9 cellular contexts compared by ENCODE assay signal in the genomic region with DNA sequence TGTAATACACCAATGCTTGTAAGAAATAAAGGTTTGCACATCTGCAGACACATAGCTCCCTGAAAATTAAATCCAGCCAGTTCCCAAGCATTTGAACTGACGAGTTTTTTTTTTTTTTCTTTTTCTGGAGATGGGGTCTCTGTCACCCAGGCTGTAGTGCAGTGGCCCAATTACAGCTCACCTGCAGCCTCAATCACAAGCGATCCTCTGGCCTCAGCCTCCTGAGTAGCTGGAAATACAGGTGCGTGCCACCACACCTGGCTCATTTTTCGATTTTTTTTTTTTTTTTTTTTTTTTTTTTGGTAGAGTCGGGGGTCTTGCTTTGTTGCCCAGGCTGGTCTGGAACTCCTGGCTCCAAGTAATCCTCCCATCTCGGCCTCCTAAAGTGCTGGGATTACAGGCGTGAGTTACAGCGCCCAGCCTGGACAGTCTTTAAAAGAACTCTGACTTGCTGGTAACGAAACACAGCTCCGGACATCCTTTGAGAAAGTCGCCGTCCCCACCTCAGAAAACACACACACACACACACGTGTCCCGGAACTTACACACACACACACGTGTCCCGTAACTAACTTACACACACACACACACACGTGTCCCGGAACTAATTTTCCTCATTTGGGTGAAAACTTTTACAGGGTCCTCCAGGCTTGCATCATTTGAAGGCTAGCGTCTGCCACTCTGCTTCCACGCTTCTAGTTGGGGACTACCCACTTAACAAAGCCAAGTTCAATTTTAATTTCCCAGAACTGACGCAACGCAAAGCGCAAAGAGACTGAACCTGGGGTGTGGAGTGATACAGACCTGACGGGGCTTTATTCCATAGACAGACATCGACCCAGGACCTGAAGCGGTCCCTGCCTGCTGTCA. TPM values are rescaled to one million over a fixed set of nuclear protein-coding genes. Genes with fewer than 3 reads are reported as not detected.
DNase-seq lines count a peak whose midpoint lies in the region; ATAC-seq and TF ChIP-seq lines count a peak whose summit lies in the region.
"Had no signal": no experiment of that assay in that cellular context is flagged by ENCODE, and none has a peak within 500 bp of the region (broad histone marks: within the 10 kb centered on the region; RNA-seq: fewer than 3 reads in every experiment).

No MANE protein-coding gene starts in this region.

- in situ Hi-C loops in IMR-90 (cut with MboI; ENCODE audit: low sequenced_read_pairs): no loop called here

- peak overlapping the region; percentile 89 to 97 (median 96) for H3K4me3 Mint-ChIP-seq in naive thymus-derived CD8-positive, alpha-beta T cell

- peak overlapping the region; percentile 58 for H3K4ac ChIP-seq in IMR-90 (ENCODE audit: low read depth, low read length)

- H2AFZ ChIP-seq in IMR-90 (replicated peaks; ENCODE audit: low read length, poor library complexity): peak overlapping the region; percentile 99

- peak overlapping the region; percentile 44 for H4K91ac ChIP-seq in IMR-90 (ENCODE audit: insufficient read depth, low read depth, low read length)

- H3K4me1 Mint-ChIP-seq in naive thymus-derived CD8-positive, alpha-beta T cell: peaks cover 6 to 30% (median 18%) of the 10 kb centered on the region in 4 donors

- CTCF ChIA-PET in IMR-90 (lab: Yijun Ruan, JAX): interaction anchor here (0.6 to 0.7 kb wide), 2 partner anchors 11 to 1725 kb away, joined by 4 read pairs; no protein-coding TSS in a partner anchor

- peak overlapping the region; percentile 90 for H3K4me2 ChIP-seq in IMR-90 (ENCODE audit: low read depth, low read length)

- peaks cover 3% of the 10 kb centered on the region; the same call in 1 of the 2 replicates for H3K36me3 ChIP-seq in IMR-90 (ENCODE audit: control insufficient read depth, insufficient read depth, low read length)
- peaks cover 0 to 11% of the 10 kb centered on the region in 2 donors for H3K36me3 ChIP-seq in vagina

- peak overlapping the region; percentile 28 for H3K56ac ChIP-seq in IMR-90 (ENCODE audit: extremely low read depth, insufficient read depth, low read length)

- H3K9me3 Mint-ChIP-seq in naive thymus-derived CD8-positive, alpha-beta T cell: peaks cover 0 to 9% (median 0%) of the 10 kb centered on the region in 9 donors

- H3K27me3 ChIP-seq in IMR-90 (ENCODE audit: control insufficient read depth, insufficient read depth, low read length) (no peaks in the 10 kb centered on the region), vagina (no peaks in the 10 kb centered on the region)

- peak overlapping the region; percentile 92 for H2AK9ac ChIP-seq in IMR-90 (replicated peaks; ENCODE audit: low read depth, low read length, poor library complexity)

- H3K4me1 ChIP-seq in IMR-90 (ENCODE audit: control insufficient read depth, insufficient read depth, low read length): peaks cover 3% of the 10 kb centered on the region
- peaks cover 13% of the 10 kb centered on the region for H3K4me1 ChIP-seq in vagina

- H3K79me1 ChIP-seq in IMR-90 (ENCODE audit: low read depth in 1 of 2, low read length in 2 of 2): peaks cover 15 to 21% of the 10 kb centered on the region in 2 experiments

- peak; percentile 50 for ATAC-seq in GM21723 (IDR thresholded peaks at IDR 0.05; ENCODE audit: unreplicated experiment)
- ATAC-seq in IMR-90 (ENCODE audit: low read depth): peak; percentile 33
- ATAC-seq in esophagus mucosa: peak; percentile 60
- peak in 1 of 2 donors; percentile 69 for ATAC-seq in naive thymus-derived CD8-positive, alpha-beta T cell

- H3K27ac Mint-ChIP-seq in naive thymus-derived CD8-positive, alpha-beta T cell: peak overlapping the region; percentile 92 to 98 (median 96)

- dilution Hi-C loops in IMR-90 (cut with HindIII; ENCODE audit: low sequenced_read_pairs, unreplicated experiment): no loop called here

- peaks cover 9% of the 10 kb centered on the region for H3K9me1 ChIP-seq in IMR-90 (ENCODE audit: insufficient read depth, low read length)

- H4K20me1 ChIP-seq in IMR-90 (ENCODE audit: insufficient read depth, low read length): no peaks in the 10 kb centered on the region

- H3K36me3 Mint-ChIP-seq in naive thymus-derived CD8-positive, alpha-beta T cell: peaks cover 10 to 31% (median 18%) of the 10 kb centered on the region in 3 donors

- no peak overlapping the region for H2BK20ac ChIP-seq in IMR-90 (ENCODE audit: low read depth, low read length)

- peak overlapping the region; percentile 97 to 100 for H4K8ac ChIP-seq in IMR-90 (ENCODE audit: low read depth in 2 of 2, low read length in 2 of 2)

- no peak overlapping the region; the same call in 1 of the 2 replicates for H2AK5ac ChIP-seq in IMR-90 (ENCODE audit: low read depth, low read length)

- intact Hi-C loops in IMR-90 (cut with micrococcal nuclease): no loop called here
- intact Hi-C loops in vagina (cut with DNase I): no loop called here

- DNase-seq in DMS153 (lab: John Stamatoyannopoulos, UW) (peak; percentile 8), DMS153 treated with DMSO at 0.1 percent for 48 hours (lab: John Stamatoyannopoulos, UW; ENCODE audit: unreplicated experiment) (no peak), IMR-90 (peak; percentile 13), vagina (ENCODE audit: extremely low spot score in 2 of 2) (no peak)
- peak in 3 of 10 donors; percentile 7 to 20 (median 17) for DNase-seq in naive thymus-derived CD8-positive, alpha-beta T cell

- no peak overlapping the region for H3K18ac ChIP-seq in IMR-90 (ENCODE audit: low read depth, low read length)

- H3K27ac ChIP-seq in IMR-90 (ENCODE audit: insufficient read depth, low read length) (peak overlapping the region; percentile 4), vagina (peak overlapping the region; percentile 62)

- BruUV-seq in IMR-90 (replicated peaks; lab: Mats Ljungman, UMichigan): no TSS peak

- peak overlapping the region; percentile 89 for H3K14ac ChIP-seq in IMR-90 (replicated peaks; ENCODE audit: low read depth, low read length)

- peak overlapping the region; percentile 76 for H3K9ac ChIP-seq in IMR-90 (ENCODE audit: low read depth, low read length)

- TF ChIP-seq CTCF in IMR-90 (conservative IDR thresholded peaks at IDR 0.05; ENCODE audit: low read depth, low read length) (no peak), WI38 (IDR thresholded peaks at IDR 0.05; ENCODE audit: low read depth, low read length) (no peak), vagina (IDR thresholded peaks at IDR 0.05) (no peak)

- no peak for TF ChIP-seq POLR2A in IMR-90 (IDR thresholded peaks at IDR 0.05; ENCODE audit: low read depth, low read length)
- TF ChIP-seq POLR2A in vagina (IDR thresholded peaks at IDR 0.05): no peak

- H3K23ac ChIP-seq in IMR-90 (ENCODE audit: low read depth, low read length): peak overlapping the region; percentile 63; the same call in 1 of the 2 replicates

- no peak overlapping the region for H2BK15ac ChIP-seq in IMR-90 (ENCODE audit: low read depth, low read length)

- TF ChIP-seq RAD21 in IMR-90 (IDR thresholded peaks at IDR 0.05; ENCODE audit: low read length): no peak

- WGBS in IMR-90 (ENCODE audit: extremely low coverage in 2 of 2, insufficient read length in 1 of 2), 2 experiments: 7% methylated on average over 3 of the region's 26 CpGs; no CpG with 5 or more reads in 1 of the 2 experiments

- H3K4me3 ChIP-seq in IMR-90 (ENCODE audit: insufficient read depth, low read depth, low read length): peak overlapping the region; percentile 54
- peak overlapping the region; percentile 92 for H3K4me3 ChIP-seq in WI38 (ENCODE audit: low read depth, low read length)
- H3K4me3 ChIP-seq in vagina: peak overlapping the region; percentile 78 to 96

- POLR2A ChIA-PET in IMR-90 (lab: Charles Lee; ENCODE audit: unreplicated experiment): no interaction called here
- POLR2A ChIA-PET in naive thymus-derived CD8-positive, alpha-beta T cell (lab: Charles Lee): interaction anchor here (0.7 to 1.0 kb wide), 2 partner anchors 99 to 231 kb away, joined by 3 to 8 read pairs; partner anchors contain the start of gene ASNS

- H2BK120ac ChIP-seq in IMR-90 (ENCODE audit: low read depth, low read length): no peak overlapping the region

- peak overlapping the region; percentile 59 for H4K5ac ChIP-seq in IMR-90 (ENCODE audit: low read depth, low read length)

- H2BK5ac ChIP-seq in IMR-90 (ENCODE audit: low read depth, low read length, poor library complexity, severe bottlenecking): no peak overlapping the region

- H3K9me3 ChIP-seq in IMR-90 (ENCODE audit: control insufficient read depth, insufficient read depth, low read length) (no peaks in the 10 kb centered on the region), vagina (no peaks in the 10 kb centered on the region)

- H3K27me3 Mint-ChIP-seq in naive thymus-derived CD8-positive, alpha-beta T cell: no peaks in the 10 kb centered on the region

TF ChIP-seq in IMR-90, 13 proteins besides CTCF, POLR2A, EP300 and RAD21:
- 0 out of 2 replicates have a peak, but pooled peaks have one; percentile 4 for TF ChIP-seq CEBPB (IDR thresholded peaks at IDR 0.05; ENCODE audit: low read depth, low read length)
- no peak for TF ChIP-seq MAFK (IDR thresholded peaks at IDR 0.05; ENCODE audit: low read depth, low read length)
TF ChIP-seq in IMR-90: peak in this region for 1.

RNA-seq across cellular contexts. Expression of gene OCM2, which starts 18.6 kb away (rescaled TPM):
- total RNA-seq in IMR-90 (2012; rRNA removed) (not detected in 2 replicates), esophagus mucosa (not detected), vagina (not detected)
- not detected in 2 replicates for polyA plus RNA-seq in IMR-90 (2012; rRNA removed)
- not detected in 2 replicates for polyA plus RNA-seq in IMR-90 (2012; cell fraction: cytosol; rRNA removed)
- not detected in 2 replicates for polyA plus RNA-seq in IMR-90 (2012; cell fraction: nucleus; rRNA removed; ENCODE audit: low replicate concordance)
- not detected for total RNA-seq in naive thymus-derived CD8-positive, alpha-beta T cell
- not detected for polyA plus RNA-seq in naive thymus-derived CD8-positive, alpha-beta T cell
- total RNA-seq: pulmonary artery endothelial cell had no signal

Comparison
In these comparisons a context has a peak if more than half of its experiments do, and no peak if none do; other contexts are left out.
1. DNase-seq: peak in DMS153 (single experiment) and IMR-90 (single experiment); none in DMS153 treated with DMSO at 0.1 percent for 48 hours (single experiment) and vagina (0 of 2).
2. Peak in every context shown above with its lines, with median percentiles within 50 percentile points of each other: H3K4me3 ChIP-seq.